27 cellular contexts compared by ENCODE assay signal in genomic region chr7:81877890-81878289, GRCh38.
"Had no signal": no experiment of that assay in that cellular context is flagged by ENCODE, and none has a peak within 500 bp of the region (broad histone marks: within the 10 kb centered on the region; RNA-seq: fewer than 3 reads in every experiment).

No MANE protein-coding gene starts in this region.

- H3K4me2 ChIP-seq: neural progenitor cell had no signal

- H3K4me3 ChIP-seq: left ventricle myocardium inferior, lung, neural progenitor cell, psoas muscle, right atrium auricular region, skin epidermis, suprapubic skin, thoracic aorta, tibial artery, upper lobe of right lung, uterus had no signal

- H2AFZ ChIP-seq: neural progenitor cell, parathyroid adenoma had no signal

- H3K27me3 ChIP-seq: neural progenitor cell, neutrophil, right atrium auricular region, suprapubic skin, tibial artery, upper lobe of right lung, uterus had no signal

- ATAC-seq: natural killer cell; psoas muscle; sciatic nerve; stimulated activated naive B cell treated with anti-CD40 and anti-IgM and Interleukin-4, amounts not matched to agents 10 μg/mL and 1 μg/mL and 100 μg/mL, for 72 hours; stimulated activated naive CD8-positive, alpha-beta T cell treated with anti-CD3 and anti-CD28 coated beads, Interleukin-15, Interleukin-2, amounts not matched to agents 100 U/mL and 50 U/mL, for 24 hours; upper lobe of right lung had no signal

- H3K36me3 ChIP-seq: left ventricle myocardium inferior, neural progenitor cell, neutrophil, right atrium auricular region, suprapubic skin, thoracic aorta, tibial artery, upper lobe of right lung, uterus had no signal

- H3K4me1 ChIP-seq: left ventricle myocardium inferior, neural progenitor cell, parathyroid adenoma, psoas muscle, right atrium auricular region, suprapubic skin, tibial artery, upper lobe of right lung, uterus had no signal

- H3K79me2 ChIP-seq: parathyroid adenoma had no signal

- H3K27ac ChIP-seq: left ventricle myocardium inferior, neural progenitor cell, neutrophil, parathyroid adenoma, psoas muscle, right atrium auricular region, skin epidermis, suprapubic skin, thoracic aorta, tibial artery, upper lobe of right lung, uterus had no signal

- DNase-seq: islet precursor cell; left ventricle myocardium inferior; mesendoderm; naive B cell; natural killer cell; nephron progenitor cell; occipital lobe; psoas muscle; stimulated activated CD4-positive, alpha-beta T cell treated with anti-CD3 and anti-CD28 coated beads, Interleukin-12 subunit alpha, Interleukin-12 subunit beta, amount 100 ng/mL, for 4 hours; stimulated activated CD4-positive, alpha-beta T cell treated with anti-CD3 and anti-CD28 coated beads, Interleukin-15, amount 100 ng/mL, for 24 hours; stimulated activated CD4-positive, alpha-beta T cell treated with anti-CD3 and anti-CD28 coated beads, Interleukin-2, amount 100 ng/mL, for 24 hours; stimulated activated CD4-positive, alpha-beta T cell treated with anti-CD3 and anti-CD28 coated beads, Interleukin-4, amount 100 ng/mL, for 1 hour; stimulated activated naive B cell treated with anti-CD40 and anti-IgM and Interleukin-4, amounts not matched to agents 10 μg/mL and 1 μg/mL and 100 μg/mL, for 72 hours; stimulated activated naive CD8-positive, alpha-beta T cell treated with anti-CD3 and anti-CD28 coated beads, Interleukin-15, Interleukin-2, amounts not matched to agents 100 U/mL and 50 U/mL, for 24 hours; tibial artery; trophoblast cell; upper lobe of right lung; uterus had no signal

- H3K9ac ChIP-seq: neural progenitor cell, parathyroid adenoma had no signal

- H3K9me3 ChIP-seq: left ventricle myocardium inferior, neutrophil, psoas muscle, right atrium auricular region, suprapubic skin, thoracic aorta, tibial artery, upper lobe of right lung, uterus had no signal
